ENCODE assay signal across 9 cellular contexts in genomic region chr1:119008483-119009299, GRCh38. TPM values are rescaled to one million over a fixed set of nuclear protein-coding genes. Genes with fewer than 3 reads are reported as not detected.
DNase-seq lines count a peak whose midpoint lies in the region; ATAC-seq and TF ChIP-seq lines count a peak whose summit lies in the region.
"Had no signal": no experiment of that assay in that cellular context is flagged by ENCODE, and none has a peak within 500 bp of the region (broad histone marks: within the 10 kb centered on the region; RNA-seq: fewer than 3 reads in every experiment).

No MANE protein-coding gene starts in this region.

- H3K9me3 ChIP-seq in iPS-18a (ENCODE audit: control insufficient read depth, low read depth, low read length): peaks cover 5% of the 10 kb centered on the region
- no peaks in the 10 kb centered on the region for H3K9me3 ChIP-seq in gastrocnemius medialis
- H3K9me3 ChIP-seq: neutrophil had no signal

- peaks cover 76% of the 10 kb centered on the region for H3K27me3 Mint-ChIP-seq in activated CD8-positive, alpha-beta memory T cell treated with anti-CD3 and anti-CD28 coated beads, Interleukin-2, amount 10 ng/mL, durations not matched to agents 7 days and 5 days

- H3K9me3 Mint-ChIP-seq in activated CD8-positive, alpha-beta memory T cell treated with anti-CD3 and anti-CD28 coated beads, Interleukin-2, amount 10 ng/mL, durations not matched to agents 7 days and 5 days (ENCODE audit: low read depth): peaks cover 4% of the 10 kb centered on the region

- peaks cover 7% of the 10 kb centered on the region for H3K36me3 Mint-ChIP-seq in activated CD8-positive, alpha-beta memory T cell treated with anti-CD3 and anti-CD28 coated beads, Interleukin-2, amount 10 ng/mL, durations not matched to agents 7 days and 5 days

- peaks cover 4% of the 10 kb centered on the region for H3K4me1 Mint-ChIP-seq in activated CD8-positive, alpha-beta memory T cell treated with anti-CD3 and anti-CD28 coated beads, Interleukin-2, amount 10 ng/mL, durations not matched to agents 7 days and 5 days

- peaks cover 8% of the 10 kb centered on the region for H3K4me1 ChIP-seq in iPS-18a (ENCODE audit: control insufficient read depth, low read depth, low read length)
- H3K4me1 ChIP-seq in gastrocnemius medialis: peaks cover 0 to 4% of the 10 kb centered on the region in 2 donors

- intact Hi-C loops in gastrocnemius medialis (cut with DNase I; ENCODE audit: low total_unique reads): loop anchor here (1.0 to 5.0 kb wide), 4 partner anchors 66 to 857 kb away; no protein-coding TSS in a partner anchor

- no peak for ATAC-seq in activated CD8-positive, alpha-beta memory T cell treated with anti-CD3 and anti-CD28 coated beads, Interleukin-2, amount 10 ng/mL, durations not matched to agents 7 days and 5 days
- ATAC-seq in HG02852 (IDR thresholded peaks at IDR 0.05; ENCODE audit: unreplicated experiment) (peak; percentile 46), gastrocnemius medialis (peak; percentile 80 to 86)

- CTCF ChIA-PET in activated CD8-positive, alpha-beta memory T cell treated with anti-CD3 and anti-CD28 coated beads, Interleukin-2, amount 10 ng/mL, durations not matched to agents 7 days and 5 days (lab: Charles Lee): interaction anchor here (0.6 to 1.9 kb wide), 7 partner anchors 12 to 857 kb away, joined by 3 to 7 read pairs (median 5); partner anchors contain the start of gene TBX15

- in situ Hi-C loops in astrocyte of the cerebellum (cut with HindIII; ENCODE audit: low sequenced_read_pairs) (no loop called here), gastrocnemius medialis (cut with MboI; ENCODE audit: low sequenced_read_pairs in 4 of 4) (loop anchor here in 3 of 4 donors (25.0 kb wide), 2 partner anchors 221 to 846 kb away; no protein-coding TSS in a partner anchor)

- H3K27ac ChIP-seq in iPS-18a (ENCODE audit: low read length) (no peak overlapping the region), gastrocnemius medialis (no peak overlapping the region)
- H3K27ac ChIP-seq: neutrophil had no signal

- H3K4me3 Mint-ChIP-seq in activated CD8-positive, alpha-beta memory T cell treated with anti-CD3 and anti-CD28 coated beads, Interleukin-2, amount 10 ng/mL, durations not matched to agents 7 days and 5 days: peak overlapping the region; percentile 7

- H3K36me3 ChIP-seq in iPS-18a (ENCODE audit: control insufficient read depth, low read depth, low read length) (no peaks in the 10 kb centered on the region), gastrocnemius medialis (no peaks in the 10 kb centered on the region)
- H3K36me3 ChIP-seq: neutrophil had no signal

- no peak for TF ChIP-seq POLR2A in gastrocnemius medialis (IDR thresholded peaks at IDR 0.05)

- TF ChIP-seq CTCF in astrocyte of the cerebellum (IDR thresholded peaks at IDR 0.05; ENCODE audit: low read depth, low read length, missing control alignments) (peak; percentile 55), gastrocnemius medialis (IDR thresholded peaks at IDR 0.05 in 4 of 5, conservative IDR thresholded peaks at IDR 0.05 in 1 of 5) (peak; percentile 64 to 72 (median 68))

- no peak overlapping the region for H3K9ac ChIP-seq in iPS-18a (ENCODE audit: low read length)

- peak overlapping the region; percentile 69 for H3K27ac Mint-ChIP-seq in activated CD8-positive, alpha-beta memory T cell treated with anti-CD3 and anti-CD28 coated beads, Interleukin-2, amount 10 ng/mL, durations not matched to agents 7 days and 5 days

- DNase-seq in activated CD8-positive, alpha-beta memory T cell treated with anti-CD3 and anti-CD28 coated beads, Interleukin-2, amount 10 ng/mL, durations not matched to agents 7 days and 5 days: no peak
- no peak for DNase-seq in activated CD8-positive, alpha-beta memory T cell treated with anti-CD3 and anti-CD28 coated beads, Interleukin-2, amount 50 U/mL, for 48 hours
- DNase-seq in NCI-H446 treated with DMSO at 0.1 percent for 48 hours (lab: John Stamatoyannopoulos, UW): peak; percentile 27
- DNase-seq in astrocyte of the cerebellum (ENCODE audit: low read depth): peak; percentile 64
- peak; percentile 35 to 42 for DNase-seq in gastrocnemius medialis
- no peak for DNase-seq in activated effector memory CD4-positive, alpha-beta T cell treated with Interleukin-2 at 50 U/mL for 16 hours

- peaks cover 80% of the 10 kb centered on the region for H3K27me3 ChIP-seq in iPS-18a (ENCODE audit: control insufficient read depth, insufficient read depth, low read length)
- peaks cover 6 to 30% (median 14%) of the 10 kb centered on the region in 3 donors for H3K27me3 ChIP-seq in gastrocnemius medialis

- H3K4me3 ChIP-seq in astrocyte of the cerebellum (ENCODE audit: low read depth, low read length): peak overlapping the region; percentile 32
- H3K4me3 ChIP-seq in iPS-18a (ENCODE audit: low read length): peak overlapping the region; percentile 54
- peak overlapping the region; percentile 19 to 56 (median 30) for H3K4me3 ChIP-seq in gastrocnemius medialis

RNA-seq across cellular contexts. Expression of gene TBX15, which starts 20.5 kb away (rescaled TPM):
- total RNA-seq in activated CD8-positive, alpha-beta memory T cell treated with anti-CD3 and anti-CD28 coated beads, Interleukin-2, amount 10 ng/mL, durations not matched to agents 7 days and 5 days: not detected
- total RNA-seq in gastrocnemius medialis: 100 to 1,000 TPM in 3 of 4 donors, 10 to 100 TPM in 1; 91.4 to 275 (median 245) TPM

Comparison
In these comparisons a context has a peak if more than half of its experiments do, and no peak if none do; other contexts are left out.
1. DNase-seq: peak in NCI-H446 treated with DMSO at 0.1 percent for 48 hours (single experiment), astrocyte of the cerebellum (single experiment) and gastrocnemius medialis (2 of 2); none in activated CD8-positive, alpha-beta memory T cell treated with anti-CD3 and anti-CD28 coated beads, Interleukin-2, amount 10 ng/mL, durations not matched to agents 7 days and 5 days (single experiment), activated CD8-positive, alpha-beta memory T cell treated with anti-CD3 and anti-CD28 coated beads, Interleukin-2, amount 50 U/mL, for 48 hours (single experiment) and activated effector memory CD4-positive, alpha-beta T cell treated with Interleukin-2 at 50 U/mL for 16 hours (single experiment).
2. RNA of gene TBX15, which starts 20.5 kb away (total RNA-seq): 91.4 to 275 TPM in gastrocnemius medialis; not detected in activated CD8-positive, alpha-beta memory T cell treated with anti-CD3 and anti-CD28 coated beads, Interleukin-2, amount 10 ng/mL, durations not matched to agents 7 days and 5 days; every median in the first group is over 10 times any median in the second.
3. Peak in every context shown above with its lines, with median percentiles within 50 percentile points of each other: H3K4me3 ChIP-seq.